22 cellular contexts compared by ENCODE assay signal in the genomic region with DNA sequence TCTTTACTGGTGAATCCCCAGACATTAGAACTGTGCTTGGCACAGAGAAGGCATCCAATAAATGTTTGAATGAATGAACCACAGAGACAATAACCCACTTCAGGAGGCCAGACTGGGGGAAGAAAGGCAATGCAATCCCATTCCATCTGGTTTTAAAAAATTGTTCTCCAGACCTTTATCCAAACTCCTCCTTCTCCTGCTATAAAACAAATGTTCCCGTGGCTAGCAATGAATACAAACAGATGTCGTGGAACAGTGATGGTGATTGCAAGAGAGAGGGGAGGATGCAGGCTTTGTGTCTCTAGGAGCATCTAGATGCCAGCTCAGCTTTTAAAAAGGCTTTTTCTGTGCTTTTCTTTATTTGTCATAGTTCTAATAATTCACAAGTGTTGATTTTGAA. TPM values are rescaled to one million over a fixed set of nuclear protein-coding genes. Genes with fewer than 3 reads are reported as not detected.
DNase-seq lines count a peak whose midpoint lies in the region; ATAC-seq and TF ChIP-seq lines count a peak whose summit lies in the region.
"Had no signal": no experiment of that assay in that cellular context is flagged by ENCODE, and none has a peak within 500 bp of the region (broad histone marks: within the 10 kb centered on the region; RNA-seq: fewer than 3 reads in every experiment).

No MANE protein-coding gene starts in this region.

- TF ChIP-seq CTCF in fibroblast of mammary gland (conservative IDR thresholded peaks at IDR 0.05; ENCODE audit: control insufficient read depth, insufficient read depth, low read depth, low read length): no peak

- DNase-seq in activated naive CD4-positive, alpha-beta T cell treated with anti-CD3 and anti-CD28 coated beads, Interleukin-2, amount 50 U/mL, for 16 hours: no peak
- DNase-seq in NCI-H2081 treated with DMSO at 0.1 percent for 48 hours (lab: John Stamatoyannopoulos, UW) (peak; percentile 10), fibroblast of mammary gland (ENCODE audit: low read depth) (peak; percentile 50), T-cell (no peak), inferior parietal cortex (ENCODE audit: extremely low spot score) (no peak), retina (no peak)
- DNase-seq: activated effector memory CD4-positive, alpha-beta T cell treated with anti-CD3 and anti-CD28 coated beads, Interleukin-2, amount 50 U/mL, for 16 hours; aorta; Calu3; cerebellar nuclear complex; effector memory CD8-positive, alpha-beta T cell; foreskin keratinocyte; left lung; NCI-H1105 treated with DMSO at 0.1 percent for 48 hours; occipital lobe; right cardiac atrium; stomach; T1000 had no signal

- H3K4me1 Mint-ChIP-seq in activated naive CD4-positive, alpha-beta T cell treated with anti-CD3 and anti-CD28 coated beads, Interleukin-2, amount 50 U/mL, for 24 hours: peaks cover 21% of the 10 kb centered on the region
- peaks cover 0 to 3% (median 0%) of the 10 kb centered on the region in 3 donors for H3K4me1 Mint-ChIP-seq in T-cell

- H3K27ac Mint-ChIP-seq in activated naive CD4-positive, alpha-beta T cell treated with anti-CD3 and anti-CD28 coated beads, Interleukin-2, amount 50 U/mL, for 24 hours: peak overlapping the region; percentile 14
- H3K27ac Mint-ChIP-seq in T-cell: no peak overlapping the region
- H3K27ac Mint-ChIP-seq: effector memory CD8-positive, alpha-beta T cell had no signal

- H3K4me3 Mint-ChIP-seq in activated naive CD4-positive, alpha-beta T cell treated with anti-CD3 and anti-CD28 coated beads, Interleukin-2, amount 50 U/mL, for 24 hours: no peak overlapping the region
- no peak overlapping the region for H3K4me3 Mint-ChIP-seq in T-cell
- H3K4me3 Mint-ChIP-seq: effector memory CD8-positive, alpha-beta T cell had no signal

- H3K27me3 Mint-ChIP-seq in activated naive CD4-positive, alpha-beta T cell treated with anti-CD3 and anti-CD28 coated beads, Interleukin-2, amount 50 U/mL, for 24 hours: no peaks in the 10 kb centered on the region
- no peaks in the 10 kb centered on the region for H3K27me3 Mint-ChIP-seq in T-cell
- H3K27me3 Mint-ChIP-seq: effector memory CD8-positive, alpha-beta T cell had no signal

- CTCF ChIA-PET in T-cell (lab: Charles Lee): no interaction called here

- POLR2A ChIA-PET in T-cell (lab: Charles Lee): no interaction called here

- no peaks in the 10 kb centered on the region for H3K36me3 Mint-ChIP-seq in activated naive CD4-positive, alpha-beta T cell treated with anti-CD3 and anti-CD28 coated beads, Interleukin-2, amount 50 U/mL, for 24 hours
- no peaks in the 10 kb centered on the region for H3K36me3 Mint-ChIP-seq in T-cell

- H3K9me3 Mint-ChIP-seq in activated naive CD4-positive, alpha-beta T cell treated with anti-CD3 and anti-CD28 coated beads, Interleukin-2, amount 50 U/mL, for 24 hours: peaks cover 4% of the 10 kb centered on the region
- H3K9me3 Mint-ChIP-seq in T-cell: no peaks in the 10 kb centered on the region
- H3K9me3 Mint-ChIP-seq: effector memory CD8-positive, alpha-beta T cell had no signal

- H3K4me3 ChIP-seq in fibroblast of mammary gland (ENCODE audit: control insufficient read depth, low read depth, low read length): no peak overlapping the region
- H3K4me3 ChIP-seq: K562, left lung, stomach had no signal

- ATAC-seq in T-cell (replicated peaks in 1 of 4) (no peak), HG02938 (IDR thresholded peaks at IDR 0.05; ENCODE audit: unreplicated experiment) (no peak)
- ATAC-seq: effector memory CD8-positive, alpha-beta T cell; foreskin keratinocyte; left lung; right cardiac atrium had no signal

RNA-seq across cellular contexts. Expression of a gene that starts 59.2 kb away (rescaled TPM):
- under 1 TPM in 1 of 5 donors, not detected in 4; 0.07 TPM for total RNA-seq in T-cell
- total RNA-seq: K562, SK-MEL-5 had no signal

Comparison
In these comparisons a context has a peak if more than half of its experiments do, and no peak if none do; other contexts are left out.
1. DNase-seq: peak in NCI-H2081 treated with DMSO at 0.1 percent for 48 hours (single experiment) and fibroblast of mammary gland (single experiment); none in activated naive CD4-positive, alpha-beta T cell treated with anti-CD3 and anti-CD28 coated beads, Interleukin-2, amount 50 U/mL, for 16 hours (single experiment), T-cell (0 of 34), inferior parietal cortex (single experiment) and retina (single experiment).